1 cellular context compared by ENCODE assay signal in the genomic region with DNA sequence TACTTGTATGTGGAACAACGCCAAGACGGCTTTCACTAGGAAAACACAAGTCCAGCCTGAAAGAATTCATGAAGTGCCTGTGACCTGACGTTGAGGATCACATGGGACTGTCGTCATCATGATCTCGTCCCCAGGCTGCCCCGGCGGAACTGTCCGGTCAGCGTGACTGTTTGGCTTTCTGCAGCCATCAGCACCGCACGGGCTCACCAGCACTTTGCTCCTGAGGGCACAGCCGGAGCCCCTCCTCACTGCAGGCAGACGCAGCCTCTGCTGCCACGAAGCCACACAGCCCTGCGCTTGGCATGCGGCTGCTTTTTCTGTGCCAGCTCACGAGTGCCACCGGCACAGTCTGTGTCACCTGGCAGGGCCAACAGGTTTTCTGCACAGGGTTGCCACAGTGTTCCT.
A peak's percentile ranks its signal among the peaks of the same experiment; 100 is the strongest.
TF ChIP-seq lines count a peak whose summit lies in the region.

No MANE protein-coding gene starts in this region.

TF ChIP-seq in IMR-90, 13 proteins besides CTCF, POLR2A, EP300 and RAD21 (continued from another document):
- TF ChIP-seq, protein P1, sequence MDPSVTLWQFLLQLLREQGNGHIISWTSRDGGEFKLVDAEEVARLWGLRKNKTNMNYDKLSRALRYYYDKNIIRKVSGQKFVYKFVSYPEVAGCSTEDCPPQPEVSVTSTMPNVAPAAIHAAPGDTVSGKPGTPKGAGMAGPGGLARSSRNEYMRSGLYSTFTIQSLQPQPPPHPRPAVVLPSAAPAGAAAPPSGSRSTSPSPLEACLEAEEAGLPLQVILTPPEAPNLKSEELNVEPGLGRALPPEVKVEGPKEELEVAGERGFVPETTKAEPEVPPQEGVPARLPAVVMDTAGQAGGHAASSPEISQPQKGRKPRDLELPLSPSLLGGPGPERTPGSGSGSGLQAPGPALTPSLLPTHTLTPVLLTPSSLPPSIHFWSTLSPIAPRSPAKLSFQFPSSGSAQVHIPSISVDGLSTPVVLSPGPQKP (IDR thresholded peaks at IDR 0.05; ENCODE audit: borderline replicate concordance, low read depth, low read length): no peak
- peak; percentile 37; the same call in 1 of the 2 replicates for TF ChIP-seq MAZ (IDR thresholded peaks at IDR 0.05; ENCODE audit: borderline replicate concordance, low read depth, low read length)
- TF ChIP-seq SMC3 (IDR thresholded peaks at IDR 0.05; ENCODE audit: low read depth, low read length): no peak
- TF ChIP-seq MXI1 (IDR thresholded peaks at IDR 0.05; ENCODE audit: borderline replicate concordance, low read depth, low read length): peak; percentile 62
- no peak for TF ChIP-seq CHD1 (IDR thresholded peaks at IDR 0.05; ENCODE audit: low read depth, low read length)
- TF ChIP-seq RFX5 (IDR thresholded peaks at IDR 0.05; ENCODE audit: low read depth, low read length): no peak
- TF ChIP-seq, protein P2, sequence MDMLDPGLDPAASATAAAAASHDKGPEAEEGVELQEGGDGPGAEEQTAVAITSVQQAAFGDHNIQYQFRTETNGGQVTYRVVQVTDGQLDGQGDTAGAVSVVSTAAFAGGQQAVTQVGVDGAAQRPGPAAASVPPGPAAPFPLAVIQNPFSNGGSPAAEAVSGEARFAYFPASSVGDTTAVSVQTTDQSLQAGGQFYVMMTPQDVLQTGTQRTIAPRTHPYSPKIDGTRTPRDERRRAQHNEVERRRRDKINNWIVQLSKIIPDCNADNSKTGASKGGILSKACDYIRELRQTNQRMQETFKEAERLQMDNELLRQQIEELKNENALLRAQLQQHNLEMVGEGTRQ (IDR thresholded peaks at IDR 0.05; ENCODE audit: low read depth, low read length): peak; percentile 92
- 0 out of 2 replicates have a peak, but pooled peaks have one; percentile 11 for TF ChIP-seq FOS (IDR thresholded peaks at IDR 0.05; ENCODE audit: low read depth, low read length)
- peak; percentile 55 for TF ChIP-seq BHLHE40 (IDR thresholded peaks at IDR 0.05; ENCODE audit: low read depth, low read length)
